18 cellular contexts compared by ENCODE assay signal in the genomic region with DNA sequence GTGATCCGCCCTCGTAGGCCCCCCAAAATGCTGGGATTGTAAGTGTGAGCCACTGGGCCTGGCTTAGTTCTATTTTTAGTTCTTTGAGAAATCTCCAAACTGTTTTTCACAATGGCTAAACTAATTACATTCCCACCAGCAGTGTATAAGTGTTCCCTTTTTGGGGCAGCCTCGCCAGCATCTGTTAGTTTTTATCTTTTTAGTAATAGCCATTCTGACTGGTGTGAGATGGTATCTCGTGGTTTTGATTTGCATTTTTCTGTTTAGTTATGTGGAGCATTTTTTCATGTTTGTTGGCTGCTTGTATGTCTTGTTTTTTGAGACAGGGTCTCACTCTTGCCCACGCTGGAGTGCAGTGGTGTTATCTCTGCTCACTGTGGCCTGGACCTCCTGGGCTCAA. TPM values are rescaled to one million over a fixed set of nuclear protein-coding genes. Genes with fewer than 3 reads are reported as not detected.
DNase-seq lines count a peak whose midpoint lies in the region; ATAC-seq and TF ChIP-seq lines count a peak whose summit lies in the region.
"Had no signal": no experiment of that assay in that cellular context is flagged by ENCODE, and none has a peak within 500 bp of the region (broad histone marks: within the 10 kb centered on the region; RNA-seq: fewer than 3 reads in every experiment).

No MANE protein-coding gene starts in this region.

- H2BK5ac ChIP-seq in trophoblast cell (ENCODE audit: low read depth, low read length, poor library complexity), result no peak overlapping the region

- peak in 1 of 2 donors; percentile 39 for ATAC-seq in activated T-cell treated with anti-CD3 and anti-CD28 coated beads, Interleukin-2, amount 50 U/mL, for 72 hours (replicated peaks in 1 of 2)
- ATAC-seq in activated CD8-positive, alpha-beta T cell treated with anti-CD3 and anti-CD28 coated beads, Interleukin-2, amount 10 ng/mL, durations not matched to agents 7 days and 5 days, result no peak
- ATAC-seq: A549, HCT116 had no signal

- H3K27ac Mint-ChIP-seq in activated T-cell treated with anti-CD3 and anti-CD28 coated beads, Interleukin-2, amount 50 U/mL, for 72 hours, result peak overlapping the region; percentile 12
- H3K27ac Mint-ChIP-seq in chondrocyte (ENCODE audit: unreplicated experiment), result peak overlapping the region; percentile 15
- no peak overlapping the region for H3K27ac Mint-ChIP-seq in activated CD8-positive, alpha-beta T cell treated with anti-CD3 and anti-CD28 coated beads, Interleukin-2, amount 10 ng/mL, durations not matched to agents 7 days and 5 days
- H3K27ac Mint-ChIP-seq: activated CD4-positive, alpha-beta memory T cell treated with anti-CD3 and anti-CD28 coated beads for 36 hours; activated T-helper 2 cell treated with anti-CD3 and anti-CD28 coated beads, Interferon-gamma antibody, Interleukin-2, Interleukin-4, amounts not matched to agents 10 μg/mL and 5 μg/mL and 100 μg/mL, durations not matched to agents 14 hours and 24 hours and 36 hours had no signal

- H3K4me3 ChIP-seq in trophoblast cell (ENCODE audit: low read depth, low read length), result no peak overlapping the region
- H3K4me3 ChIP-seq: A549, lung, PC-9, SK-N-MC had no signal

- no peak overlapping the region for H3K27ac ChIP-seq in trophoblast cell (ENCODE audit: low read depth, low read length)
- H3K27ac ChIP-seq: A549, PC-9 had no signal

- WGBS in trophoblast cell (ENCODE audit: extremely low coverage, insufficient coverage, insufficient read length), result no CpG with 5 or more reads among the region's 5 CpGs

- peaks cover 2 to 6% of the 10 kb centered on the region in 2 experiments for H3K4me1 ChIP-seq in trophoblast cell (ENCODE audit: control insufficient read depth in 1 of 2, insufficient read depth in 2 of 2, low read length in 2 of 2)

- no peaks in the 10 kb centered on the region for H3K27me3 ChIP-seq in trophoblast cell (ENCODE audit: insufficient read depth, low read length)

- no peak for TF ChIP-seq CTCF in chondrocyte (IDR thresholded peaks at IDR 0.05)

- H3K18ac ChIP-seq in trophoblast cell (ENCODE audit: low read length), result no peak overlapping the region

- H2BK12ac ChIP-seq in trophoblast cell (ENCODE audit: low read length), result no peak overlapping the region

- H2AFZ ChIP-seq in trophoblast cell (ENCODE audit: insufficient read depth, low read length, poor library complexity), result no peak overlapping the region
- H2AFZ ChIP-seq: PC-9 had no signal

- H2AK5ac ChIP-seq in trophoblast cell (ENCODE audit: low read length), result no peak overlapping the region

- no peak overlapping the region for H4K12ac ChIP-seq in trophoblast cell (ENCODE audit: low read depth, low read length)

- H3K4me3 Mint-ChIP-seq in activated T-cell treated with anti-CD3 and anti-CD28 coated beads, Interleukin-2, amount 50 U/mL, for 72 hours, result peak overlapping the region in 1 of 2 donors; percentile 14
- H3K4me3 Mint-ChIP-seq in chondrocyte (ENCODE audit: unreplicated experiment), result no peak overlapping the region
- H3K4me3 Mint-ChIP-seq in activated CD8-positive, alpha-beta T cell treated with anti-CD3 and anti-CD28 coated beads, Interleukin-2, amount 10 ng/mL, durations not matched to agents 7 days and 5 days, result no peak overlapping the region
- H3K4me3 Mint-ChIP-seq: activated CD4-positive, alpha-beta memory T cell treated with anti-CD3 and anti-CD28 coated beads for 36 hours; IgD-negative memory B cell; neural crest cell had no signal

- no peaks in the 10 kb centered on the region for H3K9me3 ChIP-seq in trophoblast cell (ENCODE audit: insufficient read depth, low read depth, low read length)
- H3K9me3 ChIP-seq: A549 had no signal

- H4K8ac ChIP-seq in trophoblast cell (ENCODE audit: low read depth, low read length), result no peak overlapping the region

- CTCF ChIA-PET in activated CD8-positive, alpha-beta T cell treated with anti-CD3 and anti-CD28 coated beads, Interleukin-2, amount 10 ng/mL, durations not matched to agents 7 days and 5 days (lab: Charles Lee), result interaction anchor here (1.3 kb wide), 1 partner anchor 84 kb away, joined by 3 read pairs; no protein-coding TSS in a partner anchor

- H2BK120ac ChIP-seq in trophoblast cell (ENCODE audit: insufficient read depth, low read length, poor library complexity), result no peak overlapping the region

- no peaks in the 10 kb centered on the region for H3K36me3 Mint-ChIP-seq in activated T-cell treated with anti-CD3 and anti-CD28 coated beads, Interleukin-2, amount 50 U/mL, for 72 hours (ENCODE audit: insufficient read depth in 2 of 2)
- no peaks in the 10 kb centered on the region for H3K36me3 Mint-ChIP-seq in chondrocyte (ENCODE audit: low read depth)
- H3K36me3 Mint-ChIP-seq in activated CD8-positive, alpha-beta T cell treated with anti-CD3 and anti-CD28 coated beads, Interleukin-2, amount 10 ng/mL, durations not matched to agents 7 days and 5 days (ENCODE audit: low read depth), result no peaks in the 10 kb centered on the region
- H3K36me3 Mint-ChIP-seq: activated CD4-positive, alpha-beta memory T cell treated with anti-CD3 and anti-CD28 coated beads for 36 hours had no signal

- H3K27me3 Mint-ChIP-seq in activated T-cell treated with anti-CD3 and anti-CD28 coated beads, Interleukin-2, amount 50 U/mL, for 72 hours (ENCODE audit: low read depth), result no peaks in the 10 kb centered on the region
- no peaks in the 10 kb centered on the region for H3K27me3 Mint-ChIP-seq in chondrocyte (ENCODE audit: low read depth)
- H3K27me3 Mint-ChIP-seq in activated CD8-positive, alpha-beta T cell treated with anti-CD3 and anti-CD28 coated beads, Interleukin-2, amount 10 ng/mL, durations not matched to agents 7 days and 5 days (ENCODE audit: low read depth), result no peaks in the 10 kb centered on the region
- H3K27me3 Mint-ChIP-seq: activated CD4-positive, alpha-beta memory T cell treated with anti-CD3 and anti-CD28 coated beads for 36 hours; IgD-negative memory B cell had no signal

- H3K4me1 Mint-ChIP-seq in activated T-cell treated with anti-CD3 and anti-CD28 coated beads, Interleukin-2, amount 50 U/mL, for 72 hours (ENCODE audit: low read depth), result peaks cover 75% of the 10 kb centered on the region
- peaks cover 65% of the 10 kb centered on the region for H3K4me1 Mint-ChIP-seq in chondrocyte (ENCODE audit: low read depth)
- H3K4me1 Mint-ChIP-seq in activated CD8-positive, alpha-beta T cell treated with anti-CD3 and anti-CD28 coated beads, Interleukin-2, amount 10 ng/mL, durations not matched to agents 7 days and 5 days (ENCODE audit: low read depth), result peaks cover 39% of the 10 kb centered on the region

- H3K4me2 ChIP-seq in trophoblast cell (ENCODE audit: low read length), result no peak overlapping the region
- H3K4me2 ChIP-seq: A549, PC-9 had no signal

- H3K79me2 ChIP-seq in trophoblast cell (ENCODE audit: control insufficient read depth, insufficient read depth, low read length, poor library complexity), result peaks cover 24% of the 10 kb centered on the region

- H3K14ac ChIP-seq in trophoblast cell (ENCODE audit: low read length), result no peak overlapping the region

- no peak overlapping the region for H3K23ac ChIP-seq in trophoblast cell (ENCODE audit: low read length)

- H3K4ac ChIP-seq in trophoblast cell (ENCODE audit: low read depth, low read length), result peak overlapping the region; percentile 22

- POLR2A ChIA-PET in activated CD8-positive, alpha-beta T cell treated with anti-CD3 and anti-CD28 coated beads, Interleukin-2, amount 10 ng/mL, durations not matched to agents 7 days and 5 days (lab: Charles Lee), result no interaction called here

- H3K9me3 Mint-ChIP-seq in activated T-cell treated with anti-CD3 and anti-CD28 coated beads, Interleukin-2, amount 50 U/mL, for 72 hours, result no peaks in the 10 kb centered on the region
- H3K9me3 Mint-ChIP-seq in chondrocyte (ENCODE audit: low read depth), result no peaks in the 10 kb centered on the region
- no peaks in the 10 kb centered on the region for H3K9me3 Mint-ChIP-seq in activated CD8-positive, alpha-beta T cell treated with anti-CD3 and anti-CD28 coated beads, Interleukin-2, amount 10 ng/mL, durations not matched to agents 7 days and 5 days (ENCODE audit: insufficient read depth)
- H3K9me3 Mint-ChIP-seq: activated CD4-positive, alpha-beta memory T cell treated with anti-CD3 and anti-CD28 coated beads for 36 hours; activated T-helper 2 cell treated with anti-CD3 and anti-CD28 coated beads, Interferon-gamma antibody, Interleukin-2, Interleukin-4, amounts not matched to agents 10 μg/mL and 5 μg/mL and 100 μg/mL, durations not matched to agents 14 hours and 24 hours and 36 hours; IgD-negative memory B cell; neural crest cell had no signal

- DNase-seq in activated T-cell treated with anti-CD3 and anti-CD28 coated beads, Interleukin-2, amount 50 U/mL, for 72 hours, result no peak
- DNase-seq in activated T-cell treated with anti-CD3 and anti-CD28 coated beads, Interleukin-2, amount 50 U/mL, for 48 hours, result no peak
- DNase-seq in LHCN-M2 (ENCODE audit: low read depth) (peak; percentile 29), chondrocyte (ENCODE audit: low spot score) (no peak), trophoblast cell (peak; percentile 19 to 50), DMS114 treated with DMSO at 0.1 percent for 48 hours (lab: John Stamatoyannopoulos, UW; ENCODE audit: unreplicated experiment) (no peak), HPDE6-E6E7 (ENCODE audit: extremely low spot score) (no peak)
- no peak for DNase-seq in activated CD8-positive, alpha-beta T cell treated with anti-CD3 and anti-CD28 coated beads, Interleukin-2, amount 10 ng/mL, durations not matched to agents 7 days and 5 days
- DNase-seq: activated CD4-positive, alpha-beta memory T cell treated with anti-CD3 and anti-CD28 coated beads for 36 hours; PC-9; stimulated activated CD4-positive, alpha-beta T cell treated with anti-CD3 and anti-CD28 coated beads, Interleukin-15, amount 100 ng/mL, for 24 hours had no signal

- no peak overlapping the region for H3K9ac ChIP-seq in trophoblast cell (ENCODE audit: low read length)

- no peak overlapping the region for H4K91ac ChIP-seq in trophoblast cell (ENCODE audit: low read depth, low read length)

- H3K79me1 ChIP-seq in trophoblast cell (ENCODE audit: low read length), result no peaks in the 10 kb centered on the region

- H3K36me3 ChIP-seq in trophoblast cell (ENCODE audit: control insufficient read depth in 1 of 2, insufficient read depth in 2 of 2, low read length in 2 of 2), result peaks cover 0 to 3% of the 10 kb centered on the region in 2 experiments

RNA-seq across cellular contexts. Expression of a gene that starts 28.2 kb away (rescaled TPM):
- 10 to 100 TPM; 34.0 to 34.3 TPM for total RNA-seq in activated T-cell treated with anti-CD3 and anti-CD28 coated beads, Interleukin-2, amount 50 U/mL, for 72 hours
- total RNA-seq in LHCN-M2 (2014; rRNA removed) (10.6 and 14.4 TPM in 2 replicates), chondrocyte (20.4 to 24.7 TPM (median 22.5 TPM) in 3 replicates)
- polyA plus RNA-seq in LHCN-M2 (2012), result 9.3 TPM
- 33.2 and 34.0 TPM in 2 replicates for polyA plus RNA-seq in trophoblast cell (2013)
- 10 to 100 TPM; 36.3 to 43.0 TPM for total RNA-seq in activated CD8-positive, alpha-beta T cell treated with anti-CD3 and anti-CD28 coated beads, Interleukin-2, amount 10 ng/mL, durations not matched to agents 7 days and 5 days

Comparison
In these comparisons a context has a peak if more than half of its experiments do, and no peak if none do; other contexts are left out.
1. DNase-seq: peak in LHCN-M2 (single experiment) and trophoblast cell (2 of 2); none in activated T-cell treated with anti-CD3 and anti-CD28 coated beads, Interleukin-2, amount 50 U/mL, for 72 hours (0 of 2), activated T-cell treated with anti-CD3 and anti-CD28 coated beads, Interleukin-2, amount 50 U/mL, for 48 hours (0 of 2), chondrocyte (single experiment), DMS114 treated with DMSO at 0.1 percent for 48 hours (single experiment), HPDE6-E6E7 (single experiment) and activated CD8-positive, alpha-beta T cell treated with anti-CD3 and anti-CD28 coated beads, Interleukin-2, amount 10 ng/mL, durations not matched to agents 7 days and 5 days (single experiment).